26 cellular contexts compared by ENCODE assay signal in genomic region chr19:57210381-57210780, GRCh38. TPM values are rescaled to one million over a fixed set of nuclear protein-coding genes. Genes with fewer than 3 reads are reported as not detected.
DNase-seq lines count a peak whose midpoint lies in the region; ATAC-seq and TF ChIP-seq lines count a peak whose summit lies in the region.
"Had no signal": no experiment of that assay in that cellular context is flagged by ENCODE, and none has a peak within 500 bp of the region (broad histone marks: within the 10 kb centered on the region; RNA-seq: fewer than 3 reads in every experiment).

No MANE protein-coding gene starts in this region.

- TF ChIP-seq CTCF in WTC11 (IDR thresholded peaks at IDR 0.05): no peak

- no peak overlapping the region for H3K27ac Mint-ChIP-seq in WTC11
- H3K27ac Mint-ChIP-seq: CD4-positive, alpha-beta memory T cell had no signal

- H3K9me3 Mint-ChIP-seq in WTC11: no peaks in the 10 kb centered on the region

- H3K27me3 Mint-ChIP-seq in WTC11 (ENCODE audit: low read depth): no peaks in the 10 kb centered on the region
- H3K27me3 Mint-ChIP-seq: CD4-positive, alpha-beta memory T cell; IgD-negative memory B cell had no signal

- no peaks in the 10 kb centered on the region for H3K4me1 Mint-ChIP-seq in WTC11

- H3K36me3 Mint-ChIP-seq in WTC11: peaks cover 47% of the 10 kb centered on the region

- DNase-seq in M059J (ENCODE audit: low read depth) (peak; percentile 3), cerebellar nuclear complex (lab: John Stamatoyannopoulos, UW) (peak; percentile 19 to 81), inferior parietal cortex (ENCODE audit: extremely low spot score) (peak; percentile 31), superior temporal gyrus (ENCODE audit: extremely low spot score) (peak; percentile 46), NCI-H1092 treated with DMSO at 0.1 percent for 48 hours (lab: John Stamatoyannopoulos, UW) (no peak), WTC11 (ENCODE audit: low spot score) (no peak), ureter (ENCODE audit: low spot score) (no peak)
- DNase-seq: AML-193; CD4-positive, alpha-beta memory T cell; COR-L47; DMS53; GDM1; NCI-H1105; NCI-H146; NCI-H2029; NCI-H446 treated with DMSO at 0.1 percent for 48 hours; NCI-H526; PC-9 had no signal

- no peak overlapping the region for H3K4me3 Mint-ChIP-seq in WTC11
- H3K4me3 Mint-ChIP-seq: CD4-positive, alpha-beta memory T cell had no signal

- no peak for ATAC-seq in WTC11
- ATAC-seq: A549, GM12878, HCT116, Right ventricle myocardium inferior had no signal

- POLR2A ChIA-PET in WTC11 (lab: Charles Lee): no interaction called here

- CTCF ChIA-PET in WTC11 (lab: Charles Lee): no interaction called here

TF ChIP-seq in WTC11, 78 proteins besides CTCF, POLR2A, EP300 and RAD21 (continues in another document):
- no peak for TF ChIP-seq MAX (CRISPR knock-in tag; IDR thresholded peaks at IDR 0.05)
- TF ChIP-seq, protein P1, sequence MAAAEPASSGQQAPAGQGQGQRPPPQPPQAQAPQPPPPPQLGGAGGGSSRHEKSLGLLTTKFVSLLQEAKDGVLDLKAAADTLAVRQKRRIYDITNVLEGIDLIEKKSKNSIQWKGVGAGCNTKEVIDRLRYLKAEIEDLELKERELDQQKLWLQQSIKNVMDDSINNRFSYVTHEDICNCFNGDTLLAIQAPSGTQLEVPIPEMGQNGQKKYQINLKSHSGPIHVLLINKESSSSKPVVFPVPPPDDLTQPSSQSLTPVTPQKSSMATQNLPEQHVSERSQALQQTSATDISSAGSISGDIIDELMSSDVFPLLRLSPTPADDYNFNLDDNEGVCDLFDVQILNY (CRISPR knock-in tag; IDR thresholded peaks at IDR 0.05): no peak
- TF ChIP-seq FOXK1 (CRISPR knock-in tag; IDR thresholded peaks at IDR 0.05): no peak
- TF ChIP-seq ZNF512 (CRISPR knock-in tag; IDR thresholded peaks at IDR 0.05; ENCODE audit: borderline replicate concordance): no peak
- TF ChIP-seq HMGA2 (CRISPR knock-in tag; IDR thresholded peaks at IDR 0.05): no peak
- TF ChIP-seq, protein P2, sequence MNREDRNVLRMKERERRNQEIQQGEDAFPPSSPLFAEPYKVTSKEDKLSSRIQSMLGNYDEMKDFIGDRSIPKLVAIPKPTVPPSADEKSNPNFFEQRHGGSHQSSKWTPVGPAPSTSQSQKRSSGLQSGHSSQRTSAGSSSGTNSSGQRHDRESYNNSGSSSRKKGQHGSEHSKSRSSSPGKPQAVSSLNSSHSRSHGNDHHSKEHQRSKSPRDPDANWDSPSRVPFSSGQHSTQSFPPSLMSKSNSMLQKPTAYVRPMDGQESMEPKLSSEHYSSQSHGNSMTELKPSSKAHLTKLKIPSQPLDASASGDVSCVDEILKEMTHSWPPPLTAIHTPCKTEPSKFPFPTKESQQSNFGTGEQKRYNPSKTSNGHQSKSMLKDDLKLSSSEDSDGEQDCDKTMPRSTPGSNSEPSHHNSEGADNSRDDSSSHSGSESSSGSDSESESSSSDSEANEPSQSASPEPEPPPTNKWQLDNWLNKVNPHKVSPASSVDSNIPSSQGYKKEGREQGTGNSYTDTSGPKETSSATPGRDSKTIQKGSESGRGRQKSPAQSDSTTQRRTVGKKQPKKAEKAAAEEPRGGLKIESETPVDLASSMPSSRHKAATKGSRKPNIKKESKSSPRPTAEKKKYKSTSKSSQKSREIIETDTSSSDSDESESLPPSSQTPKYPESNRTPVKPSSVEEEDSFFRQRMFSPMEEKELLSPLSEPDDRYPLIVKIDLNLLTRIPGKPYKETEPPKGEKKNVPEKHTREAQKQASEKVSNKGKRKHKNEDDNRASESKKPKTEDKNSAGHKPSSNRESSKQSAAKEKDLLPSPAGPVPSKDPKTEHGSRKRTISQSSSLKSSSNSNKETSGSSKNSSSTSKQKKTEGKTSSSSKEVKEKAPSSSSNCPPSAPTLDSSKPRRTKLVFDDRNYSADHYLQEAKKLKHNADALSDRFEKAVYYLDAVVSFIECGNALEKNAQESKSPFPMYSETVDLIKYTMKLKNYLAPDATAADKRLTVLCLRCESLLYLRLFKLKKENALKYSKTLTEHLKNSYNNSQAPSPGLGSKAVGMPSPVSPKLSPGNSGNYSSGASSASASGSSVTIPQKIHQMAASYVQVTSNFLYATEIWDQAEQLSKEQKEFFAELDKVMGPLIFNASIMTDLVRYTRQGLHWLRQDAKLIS (CRISPR knock-in tag; IDR thresholded peaks at IDR 0.05; ENCODE audit: borderline replicate concordance): no peak
- TF ChIP-seq ZSCAN18 (CRISPR knock-in tag; IDR thresholded peaks at IDR 0.05): no peak
- TF ChIP-seq ZNF423 (CRISPR knock-in tag; IDR thresholded peaks at IDR 0.05): no peak
- TF ChIP-seq, protein P3, sequence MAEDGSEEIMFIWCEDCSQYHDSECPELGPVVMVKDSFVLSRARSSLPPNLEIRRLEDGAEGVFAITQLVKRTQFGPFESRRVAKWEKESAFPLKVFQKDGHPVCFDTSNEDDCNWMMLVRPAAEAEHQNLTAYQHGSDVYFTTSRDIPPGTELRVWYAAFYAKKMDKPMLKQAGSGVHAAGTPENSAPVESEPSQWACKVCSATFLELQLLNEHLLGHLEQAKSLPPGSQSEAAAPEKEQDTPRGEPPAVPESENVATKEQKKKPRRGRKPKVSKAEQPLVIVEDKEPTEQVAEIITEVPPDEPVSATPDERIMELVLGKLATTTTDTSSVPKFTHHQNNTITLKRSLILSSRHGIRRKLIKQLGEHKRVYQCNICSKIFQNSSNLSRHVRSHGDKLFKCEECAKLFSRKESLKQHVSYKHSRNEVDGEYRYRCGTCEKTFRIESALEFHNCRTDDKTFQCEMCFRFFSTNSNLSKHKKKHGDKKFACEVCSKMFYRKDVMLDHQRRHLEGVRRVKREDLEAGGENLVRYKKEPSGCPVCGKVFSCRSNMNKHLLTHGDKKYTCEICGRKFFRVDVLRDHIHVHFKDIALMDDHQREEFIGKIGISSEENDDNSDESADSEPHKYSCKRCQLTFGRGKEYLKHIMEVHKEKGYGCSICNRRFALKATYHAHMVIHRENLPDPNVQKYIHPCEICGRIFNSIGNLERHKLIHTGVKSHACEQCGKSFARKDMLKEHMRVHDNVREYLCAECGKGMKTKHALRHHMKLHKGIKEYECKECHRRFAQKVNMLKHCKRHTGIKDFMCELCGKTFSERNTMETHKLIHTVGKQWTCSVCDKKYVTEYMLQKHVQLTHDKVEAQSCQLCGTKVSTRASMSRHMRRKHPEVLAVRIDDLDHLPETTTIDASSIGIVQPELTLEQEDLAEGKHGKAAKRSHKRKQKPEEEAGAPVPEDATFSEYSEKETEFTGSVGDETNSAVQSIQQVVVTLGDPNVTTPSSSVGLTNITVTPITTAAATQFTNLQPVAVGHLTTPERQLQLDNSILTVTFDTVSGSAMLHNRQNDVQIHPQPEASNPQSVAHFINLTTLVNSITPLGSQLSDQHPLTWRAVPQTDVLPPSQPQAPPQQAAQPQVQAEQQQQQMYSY (CRISPR knock-in tag; IDR thresholded peaks at IDR 0.05): no peak
- TF ChIP-seq E2F1 (CRISPR knock-in tag; IDR thresholded peaks at IDR 0.05): no peak

RNA-seq across cellular contexts. Expression of gene ZNF264, which starts 19.1 kb away (rescaled TPM):
- 12.3 and 31.1 TPM in 2 replicates for total RNA-seq in M059J (2014; rRNA removed; shearing (Covaris generic))
- total RNA-seq in WTC11 (2021): 24.0 to 27.0 TPM (median 26.6 TPM) in 3 replicates
- total RNA-seq in ureter: 54.8 TPM

RNA-seq across cellular contexts. Expression of gene AURKC, which starts 20.4 kb away (rescaled TPM):
- 0.25 and 0.47 TPM in 2 replicates for total RNA-seq in M059J (2014; rRNA removed; shearing (Covaris generic))
- 3.6 to 6.7 TPM (median 5.1 TPM) in 3 replicates for total RNA-seq in WTC11 (2021)
- total RNA-seq in ureter: 3.1 TPM

RNA-seq across cellular contexts. Expression of gene ZNF805, which starts 30.1 kb away (rescaled TPM):
- total RNA-seq in M059J (2014; rRNA removed; shearing (Covaris generic)): 8.5 and 13.3 TPM in 2 replicates
- total RNA-seq in WTC11 (2021): 16.1 to 18.2 TPM (median 17.9 TPM) in 3 replicates
- total RNA-seq in ureter: 21.3 TPM

RNA-seq across cellular contexts. Expression of gene DUXA, which starts 43.1 kb away (rescaled TPM):
- total RNA-seq in M059J (2014; rRNA removed; shearing (Covaris generic)): not detected in 2 replicates
- total RNA-seq in WTC11 (2021): not detected in 3 replicates
- total RNA-seq in ureter: not detected
- total RNA-seq: CD4-positive, alpha-beta memory T cell; Daoy; GM12878; PC-9; Right ventricle myocardium inferior; RPMI7951; SJSA1 had no signal

Comparison
In these comparisons a context has a peak if more than half of its experiments do, and no peak if none do; other contexts are left out.
1. DNase-seq: peak in M059J (single experiment), cerebellar nuclear complex (2 of 2), inferior parietal cortex (single experiment) and superior temporal gyrus (single experiment); none in NCI-H1092 treated with DMSO at 0.1 percent for 48 hours (single experiment), WTC11 (single experiment) and ureter (single experiment).